Comparison of ENCODE assay signal across 29 cellular contexts in the genomic region with DNA sequence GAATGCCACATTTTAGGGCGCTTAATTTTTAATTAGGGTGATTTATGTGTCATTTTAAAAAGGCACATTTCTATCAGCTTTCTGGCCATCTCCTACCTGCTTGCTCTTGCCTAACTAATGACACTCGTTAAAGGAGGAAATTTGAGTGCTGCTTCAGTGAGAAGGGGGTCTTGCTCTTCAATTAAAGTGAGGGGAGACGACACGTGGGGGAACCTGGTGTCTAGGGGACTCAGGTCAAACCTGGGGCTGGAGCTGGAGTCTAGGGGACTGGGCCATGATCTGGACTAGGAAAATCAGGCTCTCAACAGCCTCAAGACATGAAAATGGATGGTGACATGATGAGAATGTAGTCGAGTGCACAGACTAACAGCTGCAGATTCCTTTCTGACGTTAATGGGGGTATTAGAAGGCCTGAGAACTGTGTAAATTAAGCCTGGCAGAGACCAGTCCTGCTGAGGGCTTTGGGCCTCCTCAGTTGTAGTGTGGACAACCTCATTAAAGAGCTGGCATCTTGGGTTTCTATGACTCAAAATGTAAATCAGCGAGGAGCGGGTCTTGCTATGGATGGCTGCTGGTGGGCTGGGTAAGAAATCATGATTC.
"Had no signal": no experiment of that assay in that cellular context is flagged by ENCODE, and none has a peak within 500 bp of the region (broad histone marks: within the 10 kb centered on the region; RNA-seq: fewer than 3 reads in every experiment).

No MANE protein-coding gene starts in this region.

- H3K4me3 Mint-ChIP-seq: activated B cell treated with CpG ODN at 0.5 μM for 24 hours; activated CD8-positive, alpha-beta memory T cell treated with anti-CD3 and anti-CD28 coated beads, Interleukin-2, amount 10 ng/mL, durations not matched to agents 7 days and 5 days; activated CD8-positive, alpha-beta T cell treated with anti-CD3 and anti-CD28 coated beads, Interleukin-2, amount 10 ng/mL, durations not matched to agents 7 days and 5 days; activated naive CD8-positive, alpha-beta T cell; activated T-cell treated with anti-CD3 and anti-CD28 coated beads, Interleukin-2, amount 50 U/mL, for 72 hours; naive thymus-derived CD4-positive, alpha-beta T cell; neural crest cell; T-helper 2 cell treated with Interferon-gamma antibody and Interleukin-4, amounts not matched to agents 5 μg/mL and 100 μg/mL, for 36 hours had no signal

- DNase-seq: activated B cell treated with CpG ODN at 0.5 μM for 24 hours; activated CD8-positive, alpha-beta memory T cell treated with anti-CD3 and anti-CD28 coated beads, Interleukin-2, amount 10 ng/mL, durations not matched to agents 7 days and 5 days; activated CD8-positive, alpha-beta T cell treated with anti-CD3 and anti-CD28 coated beads, Interleukin-2, amount 10 ng/mL, durations not matched to agents 7 days and 5 days; activated naive CD4-positive, alpha-beta T cell; activated T-cell treated with anti-CD3 and anti-CD28 coated beads, Interleukin-2, amount 50 U/mL, for 72 hours; anterior cingulate cortex; body of pancreas; cerebellar nuclear complex; colonic mucosa; dorsolateral prefrontal cortex; effector memory CD4-positive, alpha-beta T cell; gastrocnemius medialis; left cardiac atrium; mammary epithelial cell; naive thymus-derived CD4-positive, alpha-beta T cell; nucleus accumbens; pancreas; retina; sigmoid colon; stimulated activated naive CD4-positive, alpha-beta T cell had no signal

- H2AFZ ChIP-seq: hepatocyte had no signal

- H3K27ac ChIP-seq: body of pancreas, cardiac muscle cell, colonic mucosa, dorsolateral prefrontal cortex, gastrocnemius medialis, hepatocyte, pancreas, prostate gland, sigmoid colon, suprapubic skin, tibial nerve had no signal

- H3K79me2 ChIP-seq: hepatocyte had no signal

- H3K4me1 Mint-ChIP-seq: activated B cell treated with CpG ODN at 0.5 μM for 24 hours; naive thymus-derived CD4-positive, alpha-beta T cell; neural crest cell had no signal

- H3K9me3 Mint-ChIP-seq: activated B cell treated with CpG ODN at 0.5 μM for 24 hours; activated T-cell treated with anti-CD3 and anti-CD28 coated beads, Interleukin-2, amount 50 U/mL, for 72 hours; naive thymus-derived CD4-positive, alpha-beta T cell; neural crest cell; T-helper 2 cell treated with Interferon-gamma antibody and Interleukin-4, amounts not matched to agents 5 μg/mL and 100 μg/mL, for 36 hours had no signal

- H3K4me1 ChIP-seq: body of pancreas, colonic mucosa, gastrocnemius medialis, pancreas, prostate gland, sigmoid colon, suprapubic skin, tibial nerve had no signal

- H3K27me3 Mint-ChIP-seq: activated naive CD8-positive, alpha-beta T cell had no signal

- H3K27ac Mint-ChIP-seq: activated B cell treated with CpG ODN at 0.5 μM for 24 hours; activated CD8-positive, alpha-beta memory T cell treated with anti-CD3 and anti-CD28 coated beads, Interleukin-2, amount 10 ng/mL, durations not matched to agents 7 days and 5 days; activated CD8-positive, alpha-beta T cell treated with anti-CD3 and anti-CD28 coated beads, Interleukin-2, amount 10 ng/mL, durations not matched to agents 7 days and 5 days; activated naive CD8-positive, alpha-beta T cell; activated T-cell treated with anti-CD3 and anti-CD28 coated beads, Interleukin-2, amount 50 U/mL, for 72 hours; naive thymus-derived CD4-positive, alpha-beta T cell; T-helper 2 cell treated with Interferon-gamma antibody and Interleukin-4, amounts not matched to agents 5 μg/mL and 100 μg/mL, for 36 hours had no signal

- H3K9me3 ChIP-seq: body of pancreas, colonic mucosa, gastrocnemius medialis, pancreas, prostate gland, sigmoid colon, suprapubic skin, tibial nerve had no signal

- H3K27me3 ChIP-seq: body of pancreas, cardiac muscle cell, colonic mucosa, gastrocnemius medialis, hepatocyte, pancreas, sigmoid colon, suprapubic skin, tibial nerve had no signal

- H3K4me2 ChIP-seq: hepatocyte, smooth muscle cell had no signal

- H3K36me3 ChIP-seq: cardiac muscle cell, colonic mucosa, gastrocnemius medialis, pancreas, prostate gland, sigmoid colon, suprapubic skin, tibial nerve had no signal

- H3K4me3 ChIP-seq: body of pancreas, cardiac muscle cell, colonic mucosa, dorsolateral prefrontal cortex, gastrocnemius medialis, hepatocyte, pancreas, prostate gland, sigmoid colon, smooth muscle cell, suprapubic skin, tibial nerve had no signal

- H3K36me3 Mint-ChIP-seq: activated CD8-positive, alpha-beta memory T cell treated with anti-CD3 and anti-CD28 coated beads, Interleukin-2, amount 10 ng/mL, durations not matched to agents 7 days and 5 days; activated naive CD8-positive, alpha-beta T cell; naive thymus-derived CD4-positive, alpha-beta T cell had no signal
